ENCODE assay signal across 8 cellular contexts in genomic region chr3:39051649-39052557, GRCh38. TPM values are rescaled to one million over a fixed set of nuclear protein-coding genes. Genes with fewer than 3 reads are reported as not detected.
DNase-seq lines count a peak whose midpoint lies in the region; ATAC-seq and TF ChIP-seq lines count a peak whose summit lies in the region.

SCN11A (minus strand) TSS chr3:39051944; CDS start chr3:38950362, 101,582 bp downstream.
WDR48 (plus strand) TSS chr3:39052016; CDS start chr3:39052026, 10 bp downstream.

- intact Hi-C loops in gastrocnemius medialis (cut with DNase I; ENCODE audit: low total_unique reads) = loop anchor here (2.0 to 5.0 kb wide), 3 partner anchors 55 to 330 kb away; partner anchors contain the start of genes GORASP1, SLC25A38 and TTC21A

- in situ Hi-C loops in brain microvascular endothelial cell (cut with HindIII; ENCODE audit: low pct_ligation_motif_present, low sequenced_read_pairs) (no loop called here), gastrocnemius medialis (cut with MboI; ENCODE audit: low sequenced_read_pairs in 4 of 4) (no loop called here)

- peaks cover 22% of the 10 kb centered on the region in 2 donors for H3K4me1 ChIP-seq in gastrocnemius medialis

- peak; percentile 85 for DNase-seq in A172 (ENCODE audit: low spot score)
- DNase-seq in NCI-H2107 treated with DMSO at 0.1 percent for 48 hours (lab: John Stamatoyannopoulos, UW; ENCODE audit: unreplicated experiment) = peak; percentile 65
- peak; percentile 85 for DNase-seq in UCSD-AML1 (lab: John Stamatoyannopoulos, UW; ENCODE audit: unreplicated experiment)
- peak; percentile 91 for DNase-seq in brain microvascular endothelial cell
- DNase-seq in gastrocnemius medialis = peak; percentile 92

- H3K27me3 ChIP-seq in brain microvascular endothelial cell (replicated peaks) (no peaks in the 10 kb centered on the region), gastrocnemius medialis (no peaks in the 10 kb centered on the region)

- H3K27ac ChIP-seq in brain microvascular endothelial cell = peak within 1 kb of the TSS; percentile 86
- H3K27ac ChIP-seq in gastrocnemius medialis = peak within 1 kb of the TSS; percentile 84 to 96 (median 94)

- TF ChIP-seq POLR2A in gastrocnemius medialis (IDR thresholded peaks at IDR 0.05) = peak; percentile 64 to 77

- TF ChIP-seq CTCF in brain microvascular endothelial cell (IDR thresholded peaks at IDR 0.05; ENCODE audit: low read depth, low read length, missing control alignments) (no peak), gastrocnemius medialis (IDR thresholded peaks at IDR 0.05 in 4 of 5, conservative IDR thresholded peaks at IDR 0.05 in 1 of 5) (no peak)

- peak within 1 kb of the TSS; percentile 72 for H3K4me3 ChIP-seq in brain microvascular endothelial cell (ENCODE audit: low read depth, low read length)
- peak within 1 kb of the TSS; percentile 64 for H3K4me3 ChIP-seq in iPS-11a (ENCODE audit: low read depth, low read length)
- peak within 1 kb of the TSS; percentile 94 to 98 (median 94) for H3K4me3 ChIP-seq in gastrocnemius medialis

- H3K9me3 ChIP-seq in gastrocnemius medialis = no peaks in the 10 kb centered on the region

- ATAC-seq in GM18858 (IDR thresholded peaks at IDR 0.05; ENCODE audit: unreplicated experiment) (peak; percentile 96), HG03066 (IDR thresholded peaks at IDR 0.05; ENCODE audit: low read depth, unreplicated experiment) (peak; percentile 99), gastrocnemius medialis (peak; percentile 99 to 100)

- no peaks in the 10 kb centered on the region for H3K36me3 ChIP-seq in brain microvascular endothelial cell (replicated peaks)
- H3K36me3 ChIP-seq in gastrocnemius medialis = no peaks in the 10 kb centered on the region

RNA-seq across cellular contexts. Expression of gene SCN11A, which starts in this region (rescaled TPM):
- total RNA-seq in A172 (2014; rRNA removed; shearing (Covaris generic)) = not detected in 2 replicates
- total RNA-seq in gastrocnemius medialis = under 1 TPM in 1 of 4 donors, not detected in 3; 0.04 TPM

RNA-seq across cellular contexts. Expression of gene WDR48, which starts in this region (rescaled TPM):
- total RNA-seq in A172 (2014; rRNA removed; shearing (Covaris generic)) = 20.0 and 21.2 TPM in 2 replicates
- total RNA-seq in gastrocnemius medialis = 10 to 100 TPM; 14.8 to 26.5 (median 19.8) TPM

Comparison
In these comparisons a context has a peak if more than half of its experiments do, and no peak if none do; other contexts are left out.
1. Peak in every context shown above with its lines: DNase-seq, ATAC-seq, H3K4me3 ChIP-seq and H3K27ac ChIP-seq.